ENCODE assay signal across 15 cellular contexts in genomic region chr11:80107415-80107814, GRCh38.
DNase-seq lines count a peak whose midpoint lies in the region; ATAC-seq and TF ChIP-seq lines count a peak whose summit lies in the region.
"Had no signal": no experiment of that assay in that cellular context is flagged by ENCODE, and none has a peak within 500 bp of the region (broad histone marks: within the 10 kb centered on the region; RNA-seq: fewer than 3 reads in every experiment).

No MANE protein-coding gene starts in this region.

- ATAC-seq in PC-3, result no peak

- BruUV-seq in PC-3 (replicated peaks; lab: Mats Ljungman, UMichigan), result no TSS peak

- no peak overlapping the region for H3K4me2 ChIP-seq in PC-3 (ENCODE audit: low read length)

- no peaks in the 10 kb centered on the region for H3K9me3 ChIP-seq in PC-3 (ENCODE audit: low read length)
- H3K9me3 ChIP-seq: Caco-2, SJCRH30 had no signal

- H3K9ac ChIP-seq in PC-3 (ENCODE audit: low read length), result no peak overlapping the region

- H3K4me1 Mint-ChIP-seq in progenitor cell of endocrine pancreas (ENCODE audit: low read depth), result peaks cover 15% of the 10 kb centered on the region
- H3K4me1 Mint-ChIP-seq in activated naive CD4-positive, alpha-beta T cell treated with anti-CD3 and anti-CD28 coated beads for 36 hours (ENCODE audit: low read depth), result no peaks in the 10 kb centered on the region
- H3K4me1 Mint-ChIP-seq: CD4-positive, CD25-positive, alpha-beta regulatory T cell had no signal

- H3F3A ChIP-seq in PC-3 (ENCODE audit: low read length, unreplicated experiment), result no peaks in the 10 kb centered on the region

- intact Hi-C loops in PC-3 (cut with micrococcal nuclease), result no loop called here
- intact Hi-C loops in activated naive CD4-positive, alpha-beta T cell treated with anti-CD3 and anti-CD28 coated beads for 36 hours (cut with micrococcal nuclease), result no loop called here

- DNase-seq in ELR (ENCODE audit: low read depth) (peak; percentile 33), PC-3 (no peak), epithelial cell of proximal tubule (ENCODE audit: low read depth) (no peak), progenitor cell of endocrine pancreas (ENCODE audit: low spot score, unreplicated experiment) (no peak), hippocampal formation (lab: John Stamatoyannopoulos, UW) (no peak), GOT3 (lab: John Stamatoyannopoulos, UW) (no peak), SKM-1 treated with dmso at 0.1 percent for 144 hours (lab: John Stamatoyannopoulos, UW; ENCODE audit: unreplicated experiment) (no peak)
- no peak for DNase-seq in activated naive CD4-positive, alpha-beta T cell treated with anti-CD3 and anti-CD28 coated beads for 36 hours
- DNase-seq: Caco-2; CD4-positive, CD25-positive, alpha-beta regulatory T cell; DMS53; NCI-H1092; NCI-H2081 treated with DMSO at 0.1 percent for 48 hours; NCI-H524; SJCRH30 had no signal

- H3K27ac Mint-ChIP-seq in progenitor cell of endocrine pancreas, result no peak overlapping the region
- no peak overlapping the region for H3K27ac Mint-ChIP-seq in activated naive CD4-positive, alpha-beta T cell treated with anti-CD3 and anti-CD28 coated beads for 36 hours
- H3K27ac Mint-ChIP-seq: CD4-positive, CD25-positive, alpha-beta regulatory T cell had no signal

- H4K20me1 ChIP-seq in PC-3 (ENCODE audit: low read length), result no peaks in the 10 kb centered on the region

- H3K27me3 ChIP-seq in PC-3 (ENCODE audit: low read length), result no peaks in the 10 kb centered on the region
- H3K27me3 ChIP-seq: SJCRH30 had no signal

- H3K9me3 Mint-ChIP-seq in progenitor cell of endocrine pancreas (ENCODE audit: low read depth), result peaks cover 11% of the 10 kb centered on the region
- H3K9me3 Mint-ChIP-seq in activated naive CD4-positive, alpha-beta T cell treated with anti-CD3 and anti-CD28 coated beads for 36 hours, result peaks cover 9% of the 10 kb centered on the region

- H2AFZ ChIP-seq in PC-3 (ENCODE audit: low read length), result no peak overlapping the region

- POLR2A ChIA-PET in PC-3 (lab: Charles Lee; ENCODE audit: unreplicated experiment), result no interaction called here

- H3K4me3 ChIP-seq in PC-3 (ENCODE audit: low read length), result no peak overlapping the region
- H3K4me3 ChIP-seq in epithelial cell of proximal tubule (ENCODE audit: low read depth, low read length), result no peak overlapping the region
- H3K4me3 ChIP-seq: SJCRH30 had no signal

- H3K27ac ChIP-seq in PC-3 (ENCODE audit: low read length), result no peak overlapping the region
- H3K27ac ChIP-seq: SJCRH30 had no signal

- H3K4me3 Mint-ChIP-seq in progenitor cell of endocrine pancreas (ENCODE audit: low read depth), result no peak overlapping the region
- no peak overlapping the region for H3K4me3 Mint-ChIP-seq in activated naive CD4-positive, alpha-beta T cell treated with anti-CD3 and anti-CD28 coated beads for 36 hours
- H3K4me3 Mint-ChIP-seq: CD4-positive, CD25-positive, alpha-beta regulatory T cell had no signal

- no peaks in the 10 kb centered on the region for H3K79me2 ChIP-seq in PC-3 (ENCODE audit: low read length)

- no peaks in the 10 kb centered on the region for H3K27me3 Mint-ChIP-seq in progenitor cell of endocrine pancreas
- H3K27me3 Mint-ChIP-seq in activated naive CD4-positive, alpha-beta T cell treated with anti-CD3 and anti-CD28 coated beads for 36 hours (ENCODE audit: low read depth), result no peaks in the 10 kb centered on the region
- H3K27me3 Mint-ChIP-seq: CD4-positive, CD25-positive, alpha-beta regulatory T cell had no signal

- CTCF ChIA-PET in PC-3 (lab: Charles Lee), result no interaction called here
- CTCF ChIA-PET in activated naive CD4-positive, alpha-beta T cell treated with anti-CD3 and anti-CD28 coated beads for 36 hours (lab: Charles Lee), result no interaction called here

- no peaks in the 10 kb centered on the region for H3K36me3 Mint-ChIP-seq in progenitor cell of endocrine pancreas (ENCODE audit: insufficient read depth)
- no peaks in the 10 kb centered on the region for H3K36me3 Mint-ChIP-seq in activated naive CD4-positive, alpha-beta T cell treated with anti-CD3 and anti-CD28 coated beads for 36 hours (ENCODE audit: low read depth)
- H3K36me3 Mint-ChIP-seq: CD4-positive, CD25-positive, alpha-beta regulatory T cell had no signal

- no peaks in the 10 kb centered on the region for H3K9me2 ChIP-seq in PC-3 (replicated peaks; ENCODE audit: low read length)

- no peaks in the 10 kb centered on the region for H3K4me1 ChIP-seq in PC-3 (ENCODE audit: insufficient read depth, low read length)
- H3K4me1 ChIP-seq: Caco-2, SJCRH30 had no signal

- TF ChIP-seq CTCF in PC-3 (conservative IDR thresholded peaks at IDR 0.05; ENCODE audit: low read depth, low read length) (0 out of 2 replicates have a peak, but pooled peaks have one; percentile 10), epithelial cell of proximal tubule (conservative IDR thresholded peaks at IDR 0.05; ENCODE audit: low read depth, low read length) (peak; percentile 53), progenitor cell of endocrine pancreas (IDR thresholded peaks at IDR 0.05; ENCODE audit: unreplicated experiment) (peak; percentile 27)

- H3K36me3 ChIP-seq in PC-3 (ENCODE audit: low read depth, low read length), result no peaks in the 10 kb centered on the region
- H3K36me3 ChIP-seq: SJCRH30 had no signal
